ENCODE assay signal across 8 cellular contexts in the genomic region with DNA sequence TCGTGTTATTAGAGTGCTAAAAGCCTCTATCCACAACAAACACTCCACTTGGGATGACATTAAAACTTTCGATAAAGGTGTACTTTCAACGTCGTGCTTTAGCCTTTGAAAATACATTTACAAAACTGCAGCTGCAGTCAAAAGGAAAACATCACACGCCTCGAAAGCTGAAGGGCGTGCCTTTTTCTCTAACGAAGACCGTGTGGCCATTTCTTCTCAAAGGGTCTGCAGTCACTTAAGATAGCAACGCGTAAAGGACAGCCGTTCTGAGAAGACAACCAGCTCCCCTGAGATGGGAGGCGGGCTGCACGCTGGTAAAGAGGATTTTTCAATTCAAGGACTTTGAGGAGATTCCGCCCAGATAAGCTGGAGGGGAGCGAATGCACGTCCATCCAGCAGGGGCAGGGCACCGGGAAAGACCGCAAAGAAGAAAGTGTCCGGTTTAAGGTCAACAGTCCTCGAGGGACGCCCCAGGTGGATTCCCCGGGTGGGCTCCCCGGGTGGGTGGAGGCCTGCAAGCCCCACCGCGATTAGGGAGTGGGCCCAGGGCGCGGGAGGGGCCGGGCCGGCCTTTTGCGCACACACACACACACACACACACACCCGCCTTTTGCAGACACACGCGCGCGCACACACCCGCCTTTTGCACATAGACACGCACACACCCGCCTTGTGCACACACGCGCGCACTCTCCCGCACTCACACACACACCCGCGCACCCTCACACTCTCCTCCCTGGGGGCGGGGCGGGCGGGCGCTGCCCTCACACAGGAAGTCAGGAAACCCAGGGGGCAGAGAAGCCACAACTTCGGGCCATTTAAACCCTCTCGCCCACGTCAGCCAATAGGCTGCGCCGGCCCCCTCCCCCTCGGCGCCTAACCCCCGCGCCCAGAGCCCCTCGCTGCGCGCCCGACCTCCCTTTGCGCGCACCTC. TPM values are rescaled to one million over a fixed set of nuclear protein-coding genes. Genes with fewer than 3 reads are reported as not detected.
DNase-seq lines count a peak whose midpoint lies in the region; ATAC-seq and TF ChIP-seq lines count a peak whose summit lies in the region.

No MANE protein-coding gene starts in this region.

- peaks cover 18% of the 10 kb centered on the region for H3K36me3 Mint-ChIP-seq in central memory CD8-positive, alpha-beta T cell (ENCODE audit: insufficient read depth)

- WGBS in spleen, 5 donors, result 0 to 2% (median 1%) methylated on average over 40 to 64 of the region's 64 CpGs

- DNase-seq in NCI-H1092 treated with DMSO at 0.1 percent for 48 hours (lab: John Stamatoyannopoulos, UW) (peak; percentile 12), islet precursor cell (peak; percentile 88), spleen (peak; percentile 92), NCI-H2029 (lab: John Stamatoyannopoulos, UW) (no peak)
- DNase-seq in central memory CD8-positive, alpha-beta T cell (ENCODE audit: low spot score in 2 of 2), result peak; percentile 24 to 27

- H3K36me3 ChIP-seq in spleen, result no peaks in the 10 kb centered on the region

- H3K4me3 Mint-ChIP-seq in central memory CD8-positive, alpha-beta T cell, result peak overlapping the region; percentile 93

- intact Hi-C loops in spleen (cut with DNase I; ENCODE audit: low total_unique reads), result no loop called here

- peaks cover 22 to 73% (median 56%) of the 10 kb centered on the region in 6 donors for H3K4me1 ChIP-seq in spleen

- H3K27me3 ChIP-seq in spleen (replicated peaks in 1 of 7), result no peaks in the 10 kb centered on the region

- peaks cover 63% of the 10 kb centered on the region for H3K4me1 Mint-ChIP-seq in central memory CD8-positive, alpha-beta T cell

- peak overlapping the region; percentile 70 for H3K4me3 ChIP-seq in WI38 (ENCODE audit: low read depth, low read length)
- peak overlapping the region; percentile 81 to 96 (median 92) for H3K4me3 ChIP-seq in spleen

- H3K27ac ChIP-seq in spleen, result peak overlapping the region; percentile 93 to 97 (median 96)

- no peak for TF ChIP-seq POLR2A in spleen (IDR thresholded peaks at IDR 0.05)

- TF ChIP-seq CTCF in WI38 (IDR thresholded peaks at IDR 0.05; ENCODE audit: low read depth, low read length), result peak; percentile 31; the same call in 1 of the 2 replicates
- peak in 4 of 11 experiments; percentile 27 to 41 (median 36) for TF ChIP-seq CTCF in spleen (IDR thresholded peaks at IDR 0.05 in 8 of 11, conservative IDR thresholded peaks at IDR 0.05 in 3 of 11)

- no peaks in the 10 kb centered on the region for H3K27me3 Mint-ChIP-seq in central memory CD8-positive, alpha-beta T cell

- no peaks in the 10 kb centered on the region for H3K9me3 ChIP-seq in spleen

- H3K9me3 Mint-ChIP-seq in central memory CD8-positive, alpha-beta T cell, result no peaks in the 10 kb centered on the region

- ATAC-seq in GM18502 (IDR thresholded peaks at IDR 0.05; ENCODE audit: poor library complexity, unreplicated experiment) (peak; percentile 45), HG02678 (IDR thresholded peaks at IDR 0.05; ENCODE audit: unreplicated experiment) (peak; percentile 34)
- peak; percentile 38 for ATAC-seq in central memory CD8-positive, alpha-beta T cell (replicated peaks; ENCODE audit: extremely low read depth, poor library complexity, severe bottlenecking)

- H3K27ac Mint-ChIP-seq in central memory CD8-positive, alpha-beta T cell (ENCODE audit: low read depth), result peak overlapping the region; percentile 58

RNA-seq across cellular contexts. Expression of a gene that starts 0.8 kb away (rescaled TPM):
- 10 to 100 TPM; 28.5 to 69.7 (median 54.2) TPM for total RNA-seq in spleen
- 10 to 100 TPM; 20.5 to 38.5 (median 28.5) TPM for polyA plus RNA-seq in spleen
